Comparison of ENCODE assay signal across 8 cellular contexts in the genomic region with DNA sequence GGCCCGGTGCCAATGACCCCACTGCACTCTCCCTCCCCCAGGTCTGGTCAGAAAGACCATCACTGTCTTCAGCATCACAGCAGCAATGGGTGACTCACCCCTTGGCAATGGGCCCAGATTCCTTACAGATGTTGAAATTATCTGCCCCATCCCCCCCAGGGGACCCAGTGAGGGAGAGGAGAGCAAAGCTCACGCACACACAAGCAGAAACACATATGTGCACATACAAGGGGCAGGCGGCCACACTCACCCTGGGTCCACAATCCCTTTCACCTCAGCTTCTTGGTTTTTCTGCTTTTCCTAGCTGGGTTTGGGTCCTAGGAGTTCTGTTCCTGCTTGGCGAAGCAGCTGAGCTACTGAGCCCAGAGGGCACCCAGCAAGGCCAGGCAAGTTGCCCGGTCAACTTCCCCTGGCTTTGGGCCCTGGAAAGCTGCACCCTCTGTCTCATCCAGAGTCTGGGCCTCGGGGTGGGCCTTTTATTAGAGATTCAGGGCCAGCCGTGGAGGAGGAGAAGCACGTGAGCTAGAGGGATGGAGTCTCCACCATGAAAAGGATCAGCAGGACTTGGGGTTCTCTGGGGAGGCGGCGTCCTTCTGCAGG. TPM values are rescaled to one million over a fixed set of nuclear protein-coding genes. Genes with fewer than 3 reads are reported as not detected.
DNase-seq lines count a peak whose midpoint lies in the region; ATAC-seq and TF ChIP-seq lines count a peak whose summit lies in the region.

No MANE protein-coding gene starts in this region.

- WGBS in H9 (ENCODE audit: extremely low coverage, insufficient read length, low lambda C conversion rate): no CpG with 5 or more reads among the region's 10 CpGs
- 82 to 84% methylated on average over 6 to 10 of the region's 10 CpGs for WGBS in endodermal cell (ENCODE audit: insufficient coverage in 1 of 2, insufficient read length in 1 of 2), 2 experiments
- no CpG with 5 or more reads among the region's 10 CpGs for WGBS in mesendoderm (ENCODE audit: extremely low coverage, insufficient coverage, low lambda C conversion rate)
- 41 to 44% methylated on average over 3 to 10 of the region's 10 CpGs for WGBS in testis, 2 donors

- no peak overlapping the region for H2AFZ ChIP-seq in H9 (ENCODE audit: low read length)

- H3K4me3 Mint-ChIP-seq in H9 (no peak overlapping the region; a peak in 1 of 5 replicates), endodermal cell (no peak overlapping the region)

- intact Hi-C loops in testis (cut with DNase I; ENCODE audit: low total_unique reads): no loop called here

- H3K4me1 ChIP-seq in H9 (ENCODE audit: insufficient read depth, low read length) (peaks cover 9% of the 10 kb centered on the region; the same call in 1 of the 2 replicates), RWPE2 (ENCODE audit: insufficient read depth, poor library complexity, severe bottlenecking) (peaks cover 49% of the 10 kb centered on the region), endodermal cell (ENCODE audit: control insufficient read depth, insufficient read depth, low read length) (peaks cover 11% of the 10 kb centered on the region), mesendoderm (ENCODE audit: control insufficient read depth, low read depth, low read length) (peaks cover 16% of the 10 kb centered on the region), testis (peaks cover 30% of the 10 kb centered on the region)

- H4K91ac ChIP-seq in H9 (ENCODE audit: insufficient read length, low read depth, low read length): no peak overlapping the region

- TF ChIP-seq CTCF in H9 (conservative IDR thresholded peaks at IDR 0.05): no peak
- no peak for TF ChIP-seq CTCF in RWPE2 (IDR thresholded peaks at IDR 0.05; ENCODE audit: poor library complexity, severe bottlenecking)
- TF ChIP-seq CTCF in endodermal cell (conservative IDR thresholded peaks at IDR 0.05): no peak
- no peak for TF ChIP-seq CTCF in testis (IDR thresholded peaks at IDR 0.05)

- H3K14ac ChIP-seq in H9 (ENCODE audit: insufficient read depth, low read length): no peak overlapping the region; the same call in 1 of the 2 replicates

- H3K27me3 ChIP-seq in H9 (ENCODE audit: insufficient read depth, low read length) (no peaks in the 10 kb centered on the region; the same call in 1 of the 2 replicates), RWPE2 (ENCODE audit: insufficient read depth, poor library complexity, severe bottlenecking) (no peaks in the 10 kb centered on the region), endodermal cell (ENCODE audit: control insufficient read depth, insufficient read depth, low read length, poor library complexity, severe bottlenecking) (peaks cover 12% of the 10 kb centered on the region), mesendoderm (ENCODE audit: insufficient read depth, low read length, poor library complexity) (no peaks in the 10 kb centered on the region), testis (no peaks in the 10 kb centered on the region)

- no peak overlapping the region for H2BK20ac ChIP-seq in H9 (ENCODE audit: low read depth, low read length, poor library complexity, severe bottlenecking)

- H3K4me3 ChIP-seq in RWPE2 (ENCODE audit: severe bottlenecking) (no peak overlapping the region), endodermal cell (ENCODE audit: low read length) (no peak overlapping the region), mesendoderm (ENCODE audit: low read length) (no peak overlapping the region), testis (no peak overlapping the region)

- H3K36me3 ChIP-seq in RWPE2 (ENCODE audit: low read depth) (peaks cover 44% of the 10 kb centered on the region), endodermal cell (ENCODE audit: control insufficient read depth, insufficient read depth, low read length) (no peaks in the 10 kb centered on the region), mesendoderm (ENCODE audit: control insufficient read depth, insufficient read depth, low read length) (no peaks in the 10 kb centered on the region), testis (ENCODE audit: low read depth, missing control alignments) (no peaks in the 10 kb centered on the region)

- H3K27ac Mint-ChIP-seq in H9 (peak overlapping the region in 2 of 3 experiments; percentile 90 to 91; a peak in 3 of 7 replicates), endodermal cell (no peak overlapping the region)

- no peak overlapping the region for H2BK12ac ChIP-seq in H9 (ENCODE audit: insufficient read length, low read depth, low read length)

- H3K79me1 ChIP-seq in H9 (ENCODE audit: insufficient read depth, low read depth, low read length, poor library complexity, severe bottlenecking) (no peaks in the 10 kb centered on the region), mesendoderm (ENCODE audit: low read length) (no peaks in the 10 kb centered on the region)

- H3K23ac ChIP-seq in H9 (ENCODE audit: insufficient read length, low read depth, low read length) (no peak overlapping the region), mesendoderm (ENCODE audit: low read length) (peak overlapping the region; percentile 66)

- H4K8ac ChIP-seq in H9 (replicated peaks; ENCODE audit: insufficient read length, low read depth, low read length) (no peak overlapping the region), mesendoderm (ENCODE audit: low read depth, low read length) (no peak overlapping the region)

- TF ChIP-seq POLR2A in testis (IDR thresholded peaks at IDR 0.05): no peak

- H3K4me1 Mint-ChIP-seq in H9 (peaks cover 30 to 34% of the 10 kb centered on the region in 2 experiments), endodermal cell (peaks cover 12% of the 10 kb centered on the region)

- H3K56ac ChIP-seq in H9 (ENCODE audit: insufficient read length, low read depth, low read length) (no peak overlapping the region), mesendoderm (ENCODE audit: low read length) (peak overlapping the region; percentile 56)

- no peak overlapping the region for H2AK5ac ChIP-seq in H9 (ENCODE audit: insufficient read length, low read length)
- peak overlapping the region; percentile 30 for H2AK5ac ChIP-seq in mesendoderm (ENCODE audit: low read length)

- no peak overlapping the region for H2BK15ac ChIP-seq in H9 (ENCODE audit: low read depth, low read length)
- no peak overlapping the region for H2BK15ac ChIP-seq in mesendoderm (replicated peaks; ENCODE audit: low read depth)

- H3K4ac ChIP-seq in H9 (ENCODE audit: low read depth, low read length) (no peak overlapping the region), mesendoderm (ENCODE audit: low read depth, low read length) (no peak overlapping the region)

- H4K5ac ChIP-seq in H9 (ENCODE audit: insufficient read length, low read depth, low read length) (no peak overlapping the region), mesendoderm (ENCODE audit: low read length) (no peak overlapping the region)

- H3K18ac ChIP-seq in H9 (ENCODE audit: insufficient read length, low read depth, low read length) (no peak overlapping the region), mesendoderm (ENCODE audit: low read length) (no peak overlapping the region)

- H2BK120ac ChIP-seq in H9 (ENCODE audit: low read depth, low read length, poor library complexity, severe bottlenecking) (no peak overlapping the region), mesendoderm (ENCODE audit: low read depth, low read length) (no peak overlapping the region)

- peaks cover 13% of the 10 kb centered on the region for H3K27me3 Mint-ChIP-seq in H9 (ENCODE audit: low read depth)
- H3K27me3 Mint-ChIP-seq in endodermal cell (ENCODE audit: insufficient read depth): peaks cover 12% of the 10 kb centered on the region

- H3K27ac ChIP-seq in H9 (ENCODE audit: insufficient read length, low read depth, low read length) (no peak overlapping the region), RWPE2 (ENCODE audit: poor library complexity, severe bottlenecking) (peak overlapping the region; percentile 93), endodermal cell (ENCODE audit: low read depth, low read length) (no peak overlapping the region), mesendoderm (ENCODE audit: low read depth, low read length) (no peak overlapping the region), testis (peak overlapping the region in 1 of 2 donors; percentile 52)

- H3K36me3 Mint-ChIP-seq in H9 (ENCODE audit: insufficient read depth in 1 of 3, low read depth in 3 of 3): no peaks in the 10 kb centered on the region
- H3K36me3 Mint-ChIP-seq in endodermal cell (ENCODE audit: low read depth): no peaks in the 10 kb centered on the region

- H2BK5ac ChIP-seq in H9 (ENCODE audit: insufficient read length, low read length): no peak overlapping the region
- no peak overlapping the region for H2BK5ac ChIP-seq in mesendoderm (ENCODE audit: low read length)

- H3K4me2 ChIP-seq in H9 (ENCODE audit: insufficient read depth, insufficient read length, low read length) (no peak overlapping the region), mesendoderm (ENCODE audit: low read length) (no peak overlapping the region)

- peak; percentile 88 for DNase-seq in AG08396 (ENCODE audit: low spot score)
- DNase-seq in H9: no peak
- peak; percentile 96 for DNase-seq in RWPE2 (ENCODE audit: low spot score)
- DNase-seq in endodermal cell: peak; percentile 62
- peak; percentile 84 for DNase-seq in mesendoderm
- peak; percentile 85 for DNase-seq in testis

- no peaks in the 10 kb centered on the region for H3K9me3 Mint-ChIP-seq in H9
- H3K9me3 Mint-ChIP-seq in endodermal cell: no peaks in the 10 kb centered on the region

- no peaks in the 10 kb centered on the region for H4K20me1 ChIP-seq in H9 (ENCODE audit: control insufficient read depth, insufficient read depth, insufficient read length)

- peaks cover 3% of the 10 kb centered on the region for H3K23me2 ChIP-seq in H9 (ENCODE audit: insufficient read length, low read depth, low read length, poor library complexity, severe bottlenecking)

- H3K9ac ChIP-seq in H9 (ENCODE audit: extremely low read depth, insufficient read length, low read length): no peak overlapping the region
- H3K9ac ChIP-seq in endodermal cell (ENCODE audit: extremely low read depth, low read length, poor library complexity, severe bottlenecking): no peak overlapping the region
- H3K9ac ChIP-seq in mesendoderm (ENCODE audit: low read length): no peak overlapping the region

- peak; percentile 59 for ATAC-seq in RWPE2 (ENCODE audit: low read depth)
- no peak for ATAC-seq in HG02759 (IDR thresholded peaks at IDR 0.05; ENCODE audit: unreplicated experiment)
- ATAC-seq in GM18502 (IDR thresholded peaks at IDR 0.05; ENCODE audit: poor library complexity, unreplicated experiment): no peak

- H3K9me3 ChIP-seq in H9 (ENCODE audit: control insufficient read depth, low read depth, low read length): no peaks in the 10 kb centered on the region
- no peaks in the 10 kb centered on the region for H3K9me3 ChIP-seq in RWPE2 (ENCODE audit: severe bottlenecking)
- no peaks in the 10 kb centered on the region for H3K9me3 ChIP-seq in endodermal cell (ENCODE audit: control insufficient read depth, low read length)
- H3K9me3 ChIP-seq in testis: no peaks in the 10 kb centered on the region

- H3T11ph ChIP-seq in H9 (ENCODE audit: low read length): no peak overlapping the region

- H3K79me2 ChIP-seq in H9 (ENCODE audit: insufficient read depth, low read length) (no peaks in the 10 kb centered on the region), mesendoderm (ENCODE audit: control insufficient read depth, insufficient read depth, low read length) (no peaks in the 10 kb centered on the region)

RNA-seq across cellular contexts. Expression of a gene that starts 2.6 kb away (rescaled TPM):
- total RNA-seq in H9 (2021): 6.2 and 6.5 TPM in 2 replicates
- 1 to 10 TPM; 7.4 to 9.9 TPM for total RNA-seq in endodermal cell
- 3.6 TPM for polyA plus RNA-seq in endodermal cell (2013, experiment 1 of 2)
- polyA plus RNA-seq in endodermal cell (2013, experiment 2 of 2): 2.7 TPM
- polyA plus RNA-seq in mesendoderm (2013, experiment 1 of 2): 3.3 TPM
- 3.5 TPM for polyA plus RNA-seq in mesendoderm (2013, experiment 2 of 2)
- total RNA-seq in testis: 100 to 1,000 TPM; 101 to 120 TPM
- 96.4 TPM for polyA plus RNA-seq in testis (ENCODE audit: insufficient read depth, low read depth, low replicate concordance)

RNA-seq across cellular contexts. Expression of a gene that starts 56.6 kb away (rescaled TPM):
- total RNA-seq in H9 (2021) (40.3 and 43.3 TPM in 2 replicates), endodermal cell (10 to 100 TPM; 51.4 to 59.1 TPM), testis (100 to 1,000 TPM in 1 of 2 donors, 10 to 100 TPM in 1; 73.5 to 124 TPM)
- 60.4 TPM for polyA plus RNA-seq in endodermal cell (2013, experiment 1 of 2)
- polyA plus RNA-seq in endodermal cell (2013, experiment 2 of 2): 61.7 TPM
- 48.7 TPM for polyA plus RNA-seq in mesendoderm (2013, experiment 1 of 2)
- polyA plus RNA-seq in mesendoderm (2013, experiment 2 of 2): 49.2 TPM
- 81.4 TPM for polyA plus RNA-seq in testis (ENCODE audit: insufficient read depth, low read depth, low replicate concordance)

Comparison
In these comparisons a context has a peak if more than half of its experiments do, and no peak if none do; other contexts are left out.
1. RNA of a gene that starts 2.6 kb away (total RNA-seq): 101 to 120 TPM in testis; 7.4 to 9.9 TPM in endodermal cell and 6.2 to 6.5 TPM in H9; every median in the first group is over 4 times any median in the second.